In the genomic region with DNA sequence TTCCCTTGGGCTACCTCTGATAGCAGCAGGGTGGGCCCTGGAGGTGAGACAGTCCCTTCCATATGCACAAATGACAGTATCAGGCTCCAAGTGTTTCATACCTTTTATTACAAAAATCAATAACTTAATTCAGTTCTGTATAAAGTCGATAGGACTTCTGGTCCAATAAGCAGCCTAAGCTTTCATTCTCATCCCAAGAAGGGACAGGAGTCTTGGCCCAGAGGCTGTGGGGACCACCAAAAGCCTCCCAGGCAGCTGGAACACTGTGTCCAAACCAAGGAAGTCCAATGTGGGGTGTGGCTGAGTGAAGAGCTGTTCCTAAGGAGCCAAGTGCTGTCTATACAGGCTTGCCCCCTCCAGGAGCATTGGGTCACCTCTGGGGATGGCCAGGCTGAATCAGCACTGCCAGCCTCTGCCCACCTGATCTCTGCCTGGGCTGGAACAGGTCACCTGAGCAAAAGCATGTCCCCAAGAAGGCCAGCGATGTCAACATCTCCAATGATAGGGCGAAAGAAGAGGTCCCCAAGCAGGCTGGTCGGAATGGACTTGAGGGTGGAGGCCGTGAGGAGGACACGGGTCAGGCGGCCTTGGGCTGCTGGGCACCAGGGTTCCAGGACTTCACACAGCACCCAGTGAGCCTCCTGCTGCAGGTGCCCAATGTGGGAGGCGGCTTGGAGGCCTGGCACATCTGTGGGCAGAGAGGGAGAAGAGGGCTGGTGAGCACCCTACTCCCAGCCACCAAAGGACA, we compare ENCODE assay signal across 1 cellular context.
A peak's percentile ranks its signal among the peaks of the same experiment; 100 is the strongest.
TF ChIP-seq lines count a peak whose summit lies in the region.

No MANE protein-coding gene starts in this region.

TF ChIP-seq in HepG2, 621 proteins besides CTCF, POLR2A, EP300 and RAD21 (continues in another document):
- 0 out of 2 replicates have a peak, but pooled peaks have one; percentile 12 for TF ChIP-seq ZNF34 (CRISPR knock-in tag; IDR thresholded peaks at IDR 0.05; ENCODE audit: borderline replicate concordance)
- no peak for TF ChIP-seq CBX2 (IDR thresholded peaks at IDR 0.05; ENCODE audit: low read depth, low read length)
- no peak for TF ChIP-seq CBX2 (CRISPR knock-in tag; IDR thresholded peaks at IDR 0.05; ENCODE audit: low read depth)
- peak; percentile 55; the same call in 1 of the 2 replicates for TF ChIP-seq KDM2A (CRISPR knock-in tag; IDR thresholded peaks at IDR 0.05; ENCODE audit: borderline replicate concordance, low read depth)
- TF ChIP-seq ZNF563 (CRISPR knock-in tag; IDR thresholded peaks at IDR 0.05), result peak; percentile 50; the same call in 1 of the 2 replicates
- TF ChIP-seq, protein P1, sequence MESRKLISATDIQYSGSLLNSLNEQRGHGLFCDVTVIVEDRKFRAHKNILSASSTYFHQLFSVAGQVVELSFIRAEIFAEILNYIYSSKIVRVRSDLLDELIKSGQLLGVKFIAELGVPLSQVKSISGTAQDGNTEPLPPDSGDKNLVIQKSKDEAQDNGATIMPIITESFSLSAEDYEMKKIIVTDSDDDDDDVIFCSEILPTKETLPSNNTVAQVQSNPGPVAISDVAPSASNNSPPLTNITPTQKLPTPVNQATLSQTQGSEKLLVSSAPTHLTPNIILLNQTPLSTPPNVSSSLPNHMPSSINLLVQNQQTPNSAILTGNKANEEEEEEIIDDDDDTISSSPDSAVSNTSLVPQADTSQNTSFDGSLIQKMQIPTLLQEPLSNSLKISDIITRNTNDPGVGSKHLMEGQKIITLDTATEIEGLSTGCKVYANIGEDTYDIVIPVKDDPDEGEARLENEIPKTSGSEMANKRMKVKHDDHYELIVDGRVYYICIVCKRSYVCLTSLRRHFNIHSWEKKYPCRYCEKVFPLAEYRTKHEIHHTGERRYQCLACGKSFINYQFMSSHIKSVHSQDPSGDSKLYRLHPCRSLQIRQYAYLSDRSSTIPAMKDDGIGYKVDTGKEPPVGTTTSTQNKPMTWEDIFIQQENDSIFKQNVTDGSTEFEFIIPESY (CRISPR knock-in tag; IDR thresholded peaks at IDR 0.05), result 0 out of 2 replicates have a peak, but pooled peaks have one; percentile 13
- no peak for TF ChIP-seq ETV6 (CRISPR knock-in tag; conservative IDR thresholded peaks at IDR 0.05)
- peak; percentile 33; the same call in 1 of the 2 replicates for TF ChIP-seq ZBTB20 (CRISPR knock-in tag; IDR thresholded peaks at IDR 0.05; ENCODE audit: borderline replicate concordance, low read depth)
- 0 out of 2 replicates have a peak, but pooled peaks have one; percentile 15 for TF ChIP-seq ZNF180 (CRISPR knock-in tag; IDR thresholded peaks at IDR 0.05; ENCODE audit: borderline replicate concordance, low read depth)
- TF ChIP-seq ZNF296 (CRISPR knock-in tag; conservative IDR thresholded peaks at IDR 0.05), result peak; percentile 24; the same call in 1 of the 2 replicates
- peak; percentile 88; the same call in 1 of the 2 replicates for TF ChIP-seq HNRNPL (IDR thresholded peaks at IDR 0.05; ENCODE audit: low read depth, low read length)
- 0 out of 2 replicates have a peak, but pooled peaks have one; percentile 30 for TF ChIP-seq ZSCAN25 (CRISPR knock-in tag; IDR thresholded peaks at IDR 0.05)
- 0 out of 2 replicates have a peak, but pooled peaks have one; percentile 8 for TF ChIP-seq SNAPC2 (CRISPR knock-in tag; IDR thresholded peaks at IDR 0.05)
- peak; percentile 85; the same call in 1 of the 2 replicates for TF ChIP-seq ZC3H13 (CRISPR knock-in tag; IDR thresholded peaks at IDR 0.05)
- TF ChIP-seq RXRB (CRISPR knock-in tag; IDR thresholded peaks at IDR 0.05; ENCODE audit: borderline replicate concordance), result no peak
- TF ChIP-seq POLR2G (IDR thresholded peaks at IDR 0.05; ENCODE audit: low read depth, low read length), result 0 out of 2 replicates have a peak, but pooled peaks have one; percentile 38
- TF ChIP-seq, protein P2, sequence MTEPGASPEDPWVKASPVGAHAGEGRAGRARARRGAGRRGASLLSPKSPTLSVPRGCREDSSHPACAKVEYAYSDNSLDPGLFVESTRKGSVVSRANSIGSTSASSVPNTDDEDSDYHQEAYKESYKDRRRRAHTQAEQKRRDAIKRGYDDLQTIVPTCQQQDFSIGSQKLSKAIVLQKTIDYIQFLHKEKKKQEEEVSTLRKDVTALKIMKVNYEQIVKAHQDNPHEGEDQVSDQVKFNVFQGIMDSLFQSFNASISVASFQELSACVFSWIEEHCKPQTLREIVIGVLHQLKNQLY (CRISPR knock-in tag; IDR thresholded peaks at IDR 0.05), result no peak
- TF ChIP-seq, protein P3, sequence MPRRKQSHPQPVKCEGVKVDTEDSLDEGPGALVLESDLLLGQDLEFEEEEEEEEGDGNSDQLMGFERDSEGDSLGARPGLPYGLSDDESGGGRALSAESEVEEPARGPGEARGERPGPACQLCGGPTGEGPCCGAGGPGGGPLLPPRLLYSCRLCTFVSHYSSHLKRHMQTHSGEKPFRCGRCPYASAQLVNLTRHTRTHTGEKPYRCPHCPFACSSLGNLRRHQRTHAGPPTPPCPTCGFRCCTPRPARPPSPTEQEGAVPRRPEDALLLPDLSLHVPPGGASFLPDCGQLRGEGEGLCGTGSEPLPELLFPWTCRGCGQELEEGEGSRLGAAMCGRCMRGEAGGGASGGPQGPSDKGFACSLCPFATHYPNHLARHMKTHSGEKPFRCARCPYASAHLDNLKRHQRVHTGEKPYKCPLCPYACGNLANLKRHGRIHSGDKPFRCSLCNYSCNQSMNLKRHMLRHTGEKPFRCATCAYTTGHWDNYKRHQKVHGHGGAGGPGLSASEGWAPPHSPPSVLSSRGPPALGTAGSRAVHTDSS (CRISPR knock-in tag; conservative IDR thresholded peaks at IDR 0.05), result 0 out of 2 replicates have a peak, but pooled peaks have one; percentile 79
- no peak for TF ChIP-seq NONO (IDR thresholded peaks at IDR 0.05)
- TF ChIP-seq NONO (CRISPR knock-in tag; conservative IDR thresholded peaks at IDR 0.05), result peak; percentile 65; the same call in 1 of the 2 replicates
- TF ChIP-seq, protein P4, sequence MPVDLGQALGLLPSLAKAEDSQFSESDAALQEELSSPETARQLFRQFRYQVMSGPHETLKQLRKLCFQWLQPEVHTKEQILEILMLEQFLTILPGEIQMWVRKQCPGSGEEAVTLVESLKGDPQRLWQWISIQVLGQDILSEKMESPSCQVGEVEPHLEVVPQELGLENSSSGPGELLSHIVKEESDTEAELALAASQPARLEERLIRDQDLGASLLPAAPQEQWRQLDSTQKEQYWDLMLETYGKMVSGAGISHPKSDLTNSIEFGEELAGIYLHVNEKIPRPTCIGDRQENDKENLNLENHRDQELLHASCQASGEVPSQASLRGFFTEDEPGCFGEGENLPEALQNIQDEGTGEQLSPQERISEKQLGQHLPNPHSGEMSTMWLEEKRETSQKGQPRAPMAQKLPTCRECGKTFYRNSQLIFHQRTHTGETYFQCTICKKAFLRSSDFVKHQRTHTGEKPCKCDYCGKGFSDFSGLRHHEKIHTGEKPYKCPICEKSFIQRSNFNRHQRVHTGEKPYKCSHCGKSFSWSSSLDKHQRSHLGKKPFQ (CRISPR knock-in tag; IDR thresholded peaks at IDR 0.05; ENCODE audit: insufficient replicate concordance), result no peak
- TF ChIP-seq POLR2AphosphoS5 (IDR thresholded peaks at IDR 0.05; ENCODE audit: low read depth, low read length), result peak; percentile 8; the same call in 1 of the 2 replicates
- TF ChIP-seq ARHGAP35 (CRISPR knock-in tag; IDR thresholded peaks at IDR 0.05; ENCODE audit: borderline replicate concordance), result 0 out of 2 replicates have a peak, but pooled peaks have one; percentile 61
- peak; percentile 89 for TF ChIP-seq AGO2 (optimal IDR thresholded peaks at IDR 0.05; ENCODE audit: low read depth, low read length)
- TF ChIP-seq ZNF543 (CRISPR knock-in tag; IDR thresholded peaks at IDR 0.05), result no peak
- TF ChIP-seq ZNF274 (CRISPR knock-in tag; IDR thresholded peaks at IDR 0.05), result peak; percentile 86
- TF ChIP-seq, protein P5, sequence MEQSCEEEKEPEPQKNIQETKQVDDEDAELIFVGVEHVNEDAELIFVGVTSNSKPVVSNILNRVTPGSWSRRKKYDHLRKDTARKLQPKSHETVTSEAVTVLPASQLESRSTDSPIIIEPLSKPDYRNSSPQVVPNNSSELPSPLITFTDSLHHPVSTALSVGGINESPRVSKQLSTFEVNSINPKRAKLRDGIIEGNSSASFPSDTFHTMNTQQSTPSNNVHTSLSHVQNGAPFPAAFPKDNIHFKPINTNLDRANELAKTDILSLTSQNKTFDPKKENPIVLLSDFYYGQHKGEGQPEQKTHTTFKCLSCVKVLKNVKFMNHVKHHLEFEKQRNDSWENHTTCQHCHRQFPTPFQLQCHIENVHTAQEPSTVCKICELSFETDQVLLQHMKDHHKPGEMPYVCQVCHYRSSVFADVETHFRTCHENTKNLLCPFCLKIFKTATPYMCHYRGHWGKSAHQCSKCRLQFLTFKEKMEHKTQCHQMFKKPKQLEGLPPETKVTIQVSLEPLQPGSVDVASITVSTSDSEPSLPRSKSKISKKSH (CRISPR knock-in tag; IDR thresholded peaks at IDR 0.05; ENCODE audit: borderline replicate concordance), result peak; percentile 41; the same call in 1 of the 2 replicates
- TF ChIP-seq, protein P6, sequence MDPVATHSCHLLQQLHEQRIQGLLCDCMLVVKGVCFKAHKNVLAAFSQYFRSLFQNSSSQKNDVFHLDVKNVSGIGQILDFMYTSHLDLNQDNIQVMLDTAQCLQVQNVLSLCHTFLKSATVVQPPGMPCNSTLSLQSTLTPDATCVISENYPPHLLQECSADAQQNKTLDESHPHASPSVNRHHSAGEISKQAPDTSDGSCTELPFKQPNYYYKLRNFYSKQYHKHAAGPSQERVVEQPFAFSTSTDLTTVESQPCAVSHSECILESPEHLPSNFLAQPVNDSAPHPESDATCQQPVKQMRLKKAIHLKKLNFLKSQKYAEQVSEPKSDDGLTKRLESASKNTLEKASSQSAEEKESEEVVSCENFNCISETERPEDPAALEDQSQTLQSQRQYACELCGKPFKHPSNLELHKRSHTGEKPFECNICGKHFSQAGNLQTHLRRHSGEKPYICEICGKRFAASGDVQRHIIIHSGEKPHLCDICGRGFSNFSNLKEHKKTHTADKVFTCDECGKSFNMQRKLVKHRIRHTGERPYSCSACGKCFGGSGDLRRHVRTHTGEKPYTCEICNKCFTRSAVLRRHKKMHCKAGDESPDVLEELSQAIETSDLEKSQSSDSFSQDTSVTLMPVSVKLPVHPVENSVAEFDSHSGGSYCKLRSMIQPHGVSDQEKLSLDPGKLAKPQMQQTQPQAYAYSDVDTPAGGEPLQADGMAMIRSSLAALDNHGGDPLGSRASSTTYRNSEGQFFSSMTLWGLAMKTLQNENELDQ (CRISPR knock-in tag; IDR thresholded peaks at IDR 0.05; ENCODE audit: borderline replicate concordance), result 0 out of 2 replicates have a peak, but pooled peaks have one; percentile 29
- TF ChIP-seq AGO1 (IDR thresholded peaks at IDR 0.05; ENCODE audit: low read depth, low read length, poor library complexity, severe bottlenecking), result no peak
- TF ChIP-seq, protein P7, sequence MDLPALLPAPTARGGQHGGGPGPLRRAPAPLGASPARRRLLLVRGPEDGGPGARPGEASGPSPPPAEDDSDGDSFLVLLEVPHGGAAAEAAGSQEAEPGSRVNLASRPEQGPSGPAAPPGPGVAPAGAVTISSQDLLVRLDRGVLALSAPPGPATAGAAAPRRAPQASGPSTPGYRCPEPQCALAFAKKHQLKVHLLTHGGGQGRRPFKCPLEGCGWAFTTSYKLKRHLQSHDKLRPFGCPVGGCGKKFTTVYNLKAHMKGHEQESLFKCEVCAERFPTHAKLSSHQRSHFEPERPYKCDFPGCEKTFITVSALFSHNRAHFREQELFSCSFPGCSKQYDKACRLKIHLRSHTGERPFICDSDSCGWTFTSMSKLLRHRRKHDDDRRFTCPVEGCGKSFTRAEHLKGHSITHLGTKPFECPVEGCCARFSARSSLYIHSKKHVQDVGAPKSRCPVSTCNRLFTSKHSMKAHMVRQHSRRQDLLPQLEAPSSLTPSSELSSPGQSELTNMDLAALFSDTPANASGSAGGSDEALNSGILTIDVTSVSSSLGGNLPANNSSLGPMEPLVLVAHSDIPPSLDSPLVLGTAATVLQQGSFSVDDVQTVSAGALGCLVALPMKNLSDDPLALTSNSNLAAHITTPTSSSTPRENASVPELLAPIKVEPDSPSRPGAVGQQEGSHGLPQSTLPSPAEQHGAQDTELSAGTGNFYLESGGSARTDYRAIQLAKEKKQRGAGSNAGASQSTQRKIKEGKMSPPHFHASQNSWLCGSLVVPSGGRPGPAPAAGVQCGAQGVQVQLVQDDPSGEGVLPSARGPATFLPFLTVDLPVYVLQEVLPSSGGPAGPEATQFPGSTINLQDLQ (CRISPR knock-in tag; IDR thresholded peaks at IDR 0.05), result no peak
- 0 out of 2 replicates have a peak, but pooled peaks have one; percentile 32 for TF ChIP-seq KAT7 (CRISPR knock-in tag; IDR thresholded peaks at IDR 0.05; ENCODE audit: borderline replicate concordance)
- TF ChIP-seq ETV5 (CRISPR knock-in tag; IDR thresholded peaks at IDR 0.05; ENCODE audit: borderline replicate concordance), result 0 out of 2 replicates have a peak, but pooled peaks have one; percentile 23
- TF ChIP-seq ZNF724P (CRISPR knock-in tag; IDR thresholded peaks at IDR 0.05; ENCODE audit: borderline replicate concordance), result peak; percentile 69; the same call in 1 of the 2 replicates
- TF ChIP-seq NFKB2 (CRISPR knock-in tag; IDR thresholded peaks at IDR 0.05; ENCODE audit: borderline replicate concordance), result peak; percentile 63; the same call in 1 of the 2 replicates
- no peak for TF ChIP-seq ZNF549 (CRISPR knock-in tag; IDR thresholded peaks at IDR 0.05)
- TF ChIP-seq, protein P8, sequence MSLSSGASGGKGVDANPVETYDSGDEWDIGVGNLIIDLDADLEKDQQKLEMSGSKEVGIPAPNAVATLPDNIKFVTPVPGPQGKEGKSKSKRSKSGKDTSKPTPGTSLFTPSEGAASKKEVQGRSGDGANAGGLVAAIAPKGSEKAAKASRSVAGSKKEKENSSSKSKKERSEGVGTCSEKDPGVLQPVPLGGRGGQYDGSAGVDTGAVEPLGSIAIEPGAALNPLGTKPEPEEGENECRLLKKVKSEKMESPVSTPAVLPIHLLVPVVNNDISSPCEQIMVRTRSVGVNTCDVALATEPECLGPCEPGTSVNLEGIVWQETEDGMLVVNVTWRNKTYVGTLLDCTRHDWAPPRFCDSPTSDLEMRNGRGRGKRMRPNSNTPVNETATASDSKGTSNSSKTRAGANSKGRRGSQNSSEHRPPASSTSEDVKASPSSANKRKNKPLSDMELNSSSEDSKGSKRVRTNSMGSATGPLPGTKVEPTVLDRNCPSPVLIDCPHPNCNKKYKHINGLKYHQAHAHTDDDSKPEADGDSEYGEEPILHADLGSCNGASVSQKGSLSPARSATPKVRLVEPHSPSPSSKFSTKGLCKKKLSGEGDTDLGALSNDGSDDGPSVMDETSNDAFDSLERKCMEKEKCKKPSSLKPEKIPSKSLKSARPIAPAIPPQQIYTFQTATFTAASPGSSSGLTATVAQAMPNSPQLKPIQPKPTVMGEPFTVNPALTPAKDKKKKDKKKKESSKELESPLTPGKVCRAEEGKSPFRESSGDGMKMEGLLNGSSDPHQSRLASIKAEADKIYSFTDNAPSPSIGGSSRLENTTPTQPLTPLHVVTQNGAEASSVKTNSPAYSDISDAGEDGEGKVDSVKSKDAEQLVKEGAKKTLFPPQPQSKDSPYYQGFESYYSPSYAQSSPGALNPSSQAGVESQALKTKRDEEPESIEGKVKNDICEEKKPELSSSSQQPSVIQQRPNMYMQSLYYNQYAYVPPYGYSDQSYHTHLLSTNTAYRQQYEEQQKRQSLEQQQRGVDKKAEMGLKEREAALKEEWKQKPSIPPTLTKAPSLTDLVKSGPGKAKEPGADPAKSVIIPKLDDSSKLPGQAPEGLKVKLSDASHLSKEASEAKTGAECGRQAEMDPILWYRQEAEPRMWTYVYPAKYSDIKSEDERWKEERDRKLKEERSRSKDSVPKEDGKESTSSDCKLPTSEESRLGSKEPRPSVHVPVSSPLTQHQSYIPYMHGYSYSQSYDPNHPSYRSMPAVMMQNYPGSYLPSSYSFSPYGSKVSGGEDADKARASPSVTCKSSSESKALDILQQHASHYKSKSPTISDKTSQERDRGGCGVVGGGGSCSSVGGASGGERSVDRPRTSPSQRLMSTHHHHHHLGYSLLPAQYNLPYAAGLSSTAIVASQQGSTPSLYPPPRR (CRISPR knock-in tag; IDR thresholded peaks at IDR 0.05; ENCODE audit: borderline replicate concordance), result peak; percentile 49; the same call in 1 of the 2 replicates
- peak; percentile 40; the same call in 1 of the 2 replicates for TF ChIP-seq GABPB1 (CRISPR knock-in tag; IDR thresholded peaks at IDR 0.05)
- 0 out of 2 replicates have a peak, but pooled peaks have one; percentile 64 for TF ChIP-seq HOXA7 (CRISPR knock-in tag; IDR thresholded peaks at IDR 0.05)
